Comparison of ENCODE assay signal across 8 cellular contexts in the genomic region with DNA sequence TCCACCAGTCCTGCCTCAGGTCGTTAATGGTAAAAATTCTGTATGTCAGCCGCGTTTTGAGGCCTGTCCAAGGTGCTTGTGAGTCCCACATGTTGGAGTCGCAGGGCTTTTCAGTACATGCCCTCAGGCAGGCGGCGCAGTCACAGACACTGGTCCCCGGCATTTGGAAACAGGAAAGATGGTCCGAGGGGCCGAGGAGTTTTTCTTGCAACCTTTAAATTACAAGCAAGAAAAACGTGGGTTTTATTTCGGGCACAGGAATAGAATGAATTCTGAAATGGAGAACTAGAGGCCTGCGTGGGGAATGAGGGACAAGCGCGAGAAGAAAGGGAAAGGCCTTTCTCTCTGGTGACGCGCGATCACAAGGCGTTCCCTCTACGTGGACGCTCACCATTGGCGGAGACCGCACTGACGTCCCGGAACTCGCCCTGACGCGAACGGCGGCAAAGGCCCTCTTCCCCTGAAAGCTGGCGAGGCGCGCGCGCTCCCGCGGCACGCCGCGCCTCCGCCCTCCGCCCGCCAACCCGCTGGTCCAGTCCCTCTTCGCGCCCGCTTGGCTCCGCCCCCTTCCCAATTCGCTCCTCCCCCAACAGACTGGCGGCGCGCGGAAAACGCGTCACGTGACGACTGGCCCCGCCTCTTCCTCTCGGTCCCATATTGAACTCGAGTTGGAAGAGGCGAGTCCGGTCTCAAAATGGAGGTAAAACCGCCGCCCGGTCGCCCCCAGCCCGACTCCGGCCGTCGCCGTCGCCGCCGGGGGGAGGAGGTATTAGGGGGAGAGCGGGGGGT. TPM values are rescaled to one million over a fixed set of nuclear protein-coding genes. Genes with fewer than 3 reads are reported as not detected.
A peak's percentile ranks its signal among the peaks of the same experiment; 100 is the strongest.
DNase-seq lines count a peak whose midpoint lies in the region; ATAC-seq, FAIRE-seq and TF ChIP-seq lines count a peak whose summit lies in the region.

A gene (plus strand): TSS at position 689 of the 789 bp plus-strand sequence. CDS start 6 bp downstream, at position 695.

- TF ChIP-seq CTCF in GM12873 (IDR thresholded peaks at IDR 0.05; ENCODE audit: insufficient read depth, low read depth, low read length, missing control alignments): peak; percentile 25
- no peak for TF ChIP-seq CTCF in pancreas (IDR thresholded peaks at IDR 0.05)
- TF ChIP-seq CTCF in tibial artery (IDR thresholded peaks at IDR 0.05): peak in 1 of 2 experiments; percentile 24

- H3K4me3 ChIP-seq in pancreas (peak within 1 kb of the TSS; percentile 57 to 84 (median 84)), tibial artery (peak within 1 kb of the TSS; percentile 76 to 90)

- H3K27me3 Mint-ChIP-seq in activated naive CD8-positive, alpha-beta T cell treated with anti-CD3 and anti-CD28 coated beads, Interleukin-2, amount 50 U/mL, for 24 hours: no peaks in the 10 kb centered on the region

- H3K9me3 ChIP-seq in pancreas: no peaks in the 10 kb centered on the region
- no peaks in the 10 kb centered on the region for H3K9me3 ChIP-seq in tibial artery

- H3K27ac ChIP-seq in pancreas: peak within 1 kb of the TSS; percentile 97 to 100 (median 100)
- H3K27ac ChIP-seq in tibial artery: peak within 1 kb of the TSS; percentile 97 to 98

- peaks cover 56% of the 10 kb centered on the region for H3K36me3 Mint-ChIP-seq in activated naive CD8-positive, alpha-beta T cell treated with anti-CD3 and anti-CD28 coated beads, Interleukin-2, amount 50 U/mL, for 24 hours (ENCODE audit: low read depth)

- H3K4me1 ChIP-seq in pancreas: peaks cover 4 to 41% (median 8%) of the 10 kb centered on the region in 3 donors
- peaks cover 0 to 45% (median 32%) of the 10 kb centered on the region in 4 donors for H3K4me1 ChIP-seq in tibial artery

- intact Hi-C loops in Right ventricle myocardium superior (cut with DNase I): loop anchor here (1.0 to 2.0 kb wide), 2 partner anchors 47 to 51 kb away; no protein-coding TSS in a partner anchor
- intact Hi-C loops in pancreas (cut with DNase I): loop anchor here in 1 of 3 donors (5.0 kb wide), 1 partner anchor 50 kb away; a partner anchor contains a TSS
- intact Hi-C loops in tibial artery (cut with DNase I; ENCODE audit: low total_unique reads): loop anchor here (2.0 to 5.0 kb wide), 2 partner anchors 45 to 53 kb away; a partner anchor contains a TSS

- H3K9me3 Mint-ChIP-seq in activated naive CD8-positive, alpha-beta T cell treated with anti-CD3 and anti-CD28 coated beads, Interleukin-2, amount 50 U/mL, for 24 hours: no peaks in the 10 kb centered on the region

- peak within 1 kb of the TSS; percentile 99 for H3K4me3 Mint-ChIP-seq in activated naive CD8-positive, alpha-beta T cell treated with anti-CD3 and anti-CD28 coated beads, Interleukin-2, amount 50 U/mL, for 24 hours

- H3K36me3 ChIP-seq in pancreas (peaks cover 2 to 21% (median 5%) of the 10 kb centered on the region in 3 donors), tibial artery (peaks cover 22 to 25% (median 23%) of the 10 kb centered on the region in 3 donors)

- no peaks in the 10 kb centered on the region for H3K27me3 ChIP-seq in pancreas
- no peaks in the 10 kb centered on the region for H3K27me3 ChIP-seq in tibial artery

- peak; percentile 94 for DNase-seq in NCI-H1417 treated with DMSO at 0.1 percent for 48 hours (lab: John Stamatoyannopoulos, UW)
- peak; percentile 97 for DNase-seq in SW480 (ENCODE audit: low spot score)
- DNase-seq in activated naive CD8-positive, alpha-beta T cell treated with anti-CD3 and anti-CD28 coated beads, Interleukin-2, amount 50 U/mL, for 24 hours: peak; percentile 100
- DNase-seq in Right ventricle myocardium superior: peak; percentile 100
- peak; percentile 99 to 100 (median 100) for DNase-seq in pancreas
- peak; percentile 98 to 100 for DNase-seq in tibial artery

- peak; percentile 93 for ATAC-seq in HG02763 (IDR thresholded peaks at IDR 0.05; ENCODE audit: unreplicated experiment)
- ATAC-seq in activated naive CD8-positive, alpha-beta T cell treated with anti-CD3 and anti-CD28 coated beads, Interleukin-2, amount 50 U/mL, for 24 hours: peak; percentile 89
- ATAC-seq in Right ventricle myocardium superior (ENCODE audit: poor library complexity): peak; percentile 95
- ATAC-seq in pancreas: peak; percentile 91 to 94 (median 91)

- no peak for FAIRE-seq in pancreas (lab: Jason Lieb, UNC)

- H3K27ac Mint-ChIP-seq in activated naive CD8-positive, alpha-beta T cell treated with anti-CD3 and anti-CD28 coated beads, Interleukin-2, amount 50 U/mL, for 24 hours: peak within 1 kb of the TSS; percentile 100

- H3K4me1 Mint-ChIP-seq in activated naive CD8-positive, alpha-beta T cell treated with anti-CD3 and anti-CD28 coated beads, Interleukin-2, amount 50 U/mL, for 24 hours: peaks cover 56% of the 10 kb centered on the region

- 5 to 9% methylated on average over 74 of the region's 74 CpGs for WGBS in pancreas, 2 donors

RNA-seq across cellular contexts. Expression of the gene that starts here (rescaled TPM):
- total RNA-seq in Right ventricle myocardium superior (64.5 TPM), pancreas (10 to 100 TPM; 30.3 to 79.1 (median 65.3) TPM)
- polyA plus RNA-seq in pancreas: 10 to 100 TPM; 87.9 to 96.8 TPM

Comparison
In these comparisons a context has a peak if more than half of its experiments do, and no peak if none do; other contexts are left out.
1. Peak in every context shown above with its lines: DNase-seq, ATAC-seq, H3K4me3 ChIP-seq and H3K27ac ChIP-seq.